ENCODE assay signal across 12 cellular contexts in the genomic region with DNA sequence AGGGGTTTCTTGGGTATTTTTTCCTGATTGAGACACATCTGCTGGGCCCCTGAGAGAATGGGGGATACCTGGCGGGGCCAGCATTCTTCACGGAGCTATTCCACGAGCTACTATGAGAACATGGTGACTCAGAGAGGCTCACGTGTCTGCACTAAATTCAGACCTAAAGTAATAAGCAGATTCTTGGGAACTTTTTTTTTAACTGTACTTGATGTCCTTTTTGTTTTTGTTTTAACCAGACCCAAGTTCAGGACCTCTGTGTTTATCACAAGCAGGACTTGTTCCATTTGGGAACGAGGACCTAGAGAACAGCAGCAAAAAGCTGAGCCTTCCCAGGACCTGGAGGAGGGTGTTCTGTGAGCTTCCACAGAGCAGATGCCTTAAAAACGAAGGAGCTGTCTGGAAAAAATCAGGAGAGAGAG. TPM values are rescaled to one million over a fixed set of nuclear protein-coding genes. Genes with fewer than 3 reads are reported as not detected.
DNase-seq lines count a peak whose midpoint lies in the region; ATAC-seq, FAIRE-seq and TF ChIP-seq lines count a peak whose summit lies in the region.
"Had no signal": no experiment of that assay in that cellular context is flagged by ENCODE, and none has a peak within 500 bp of the region (broad histone marks: within the 10 kb centered on the region; RNA-seq: fewer than 3 reads in every experiment).

No MANE protein-coding gene starts in this region.

- H3K27ac ChIP-seq in VCaP: peak overlapping the region; percentile 55
- peak overlapping the region; percentile 82 to 88 for H3K27ac ChIP-seq in prostate gland
- no peak overlapping the region for H3K27ac ChIP-seq in psoas muscle

- intact Hi-C loops in prostate gland (cut with DNase I) (loop anchor here (5.0 kb wide), 1 partner anchor 41 kb away; no protein-coding TSS in a partner anchor), psoas muscle (cut with DNase I) (loop anchor here in 1 of 2 donors (5.0 kb wide), 1 partner anchor 44 kb away; a partner anchor contains a TSS)

- no peaks in the 10 kb centered on the region for H3K9me3 ChIP-seq in prostate gland
- no peaks in the 10 kb centered on the region for H3K9me3 ChIP-seq in psoas muscle

- H3K4me3 ChIP-seq in fibroblast of pulmonary artery (replicated peaks; ENCODE audit: low read depth, low read length): no peak overlapping the region
- no peak overlapping the region for H3K4me3 ChIP-seq in prostate gland
- H3K4me3 ChIP-seq in psoas muscle: no peak overlapping the region

- peak; percentile 61 for DNase-seq in AG08396 (ENCODE audit: low spot score)
- DNase-seq in fibroblast of pulmonary artery (ENCODE audit: low read depth): peak; percentile 84
- DNase-seq in prostate gland (ENCODE audit: low spot score): peak; percentile 24
- no peak for DNase-seq in stimulated activated CD4-positive, alpha-beta T cell treated with anti-CD3 and anti-CD28 coated beads, Interleukin-4, amount 100 ng/mL, for 24 hours
- no peak for DNase-seq in GM19239 (ENCODE audit: insufficient read length, low spot score)
- DNase-seq in psoas muscle: no peak
- no peak for DNase-seq in NOMO-1 (lab: John Stamatoyannopoulos, UW; ENCODE audit: unreplicated experiment in 2 of 2)
- DNase-seq: activated CD4-positive, alpha-beta T cell treated with anti-CD3 and anti-CD28 coated beads, Interleukin-2, amount 10 ng/mL, durations not matched to agents 24 days and 14 days; activated naive CD4-positive, alpha-beta T cell treated with anti-CD3 and anti-CD28 coated beads, Interleukin-2, amount 50 U/mL, for 16 hours; AML-193; stimulated activated CD4-positive, alpha-beta T cell treated with anti-CD3 and anti-CD28 coated beads, Interleukin-1b, Interleukin-23, amount 100 ng/mL, for 48 hours had no signal

- no peaks in the 10 kb centered on the region for H3K27me3 ChIP-seq in prostate gland (replicated peaks; ENCODE audit: insufficient read depth)
- no peaks in the 10 kb centered on the region for H3K27me3 ChIP-seq in psoas muscle (ENCODE audit: insufficient read depth in 3 of 3, low read length in 2 of 3)

- FAIRE-seq in GM19239 (lab: Jason Lieb, UNC): no peak

- 60% methylated on average over 6 of the region's 6 CpGs for WGBS in prostate gland
- whole genome bisulfite sequencing in psoas muscle, 3 donors: 55 to 68% (median 66%) methylated on average over 6 of the region's 6 CpGs

- ATAC-seq in psoas muscle: no peak

- peaks cover 6% of the 10 kb centered on the region for H3K4me1 ChIP-seq in prostate gland (replicated peaks)
- peaks cover 8% of the 10 kb centered on the region for H3K4me1 ChIP-seq in psoas muscle

- peaks cover 0 to 6% of the 10 kb centered on the region in 2 donors for H3K36me3 ChIP-seq in prostate gland
- H3K36me3 ChIP-seq in psoas muscle (ENCODE audit: insufficient read depth in 1 of 2, low read depth in 1 of 2): peaks cover 0 to 11% of the 10 kb centered on the region in 2 donors

- no peak for TF ChIP-seq CTCF in VCaP (conservative IDR thresholded peaks at IDR 0.05)
- no peak for TF ChIP-seq CTCF in fibroblast of pulmonary artery (IDR thresholded peaks at IDR 0.05; ENCODE audit: low read length, missing control alignments)
- TF ChIP-seq CTCF in prostate gland (IDR thresholded peaks at IDR 0.05): no peak
- TF ChIP-seq CTCF in psoas muscle (IDR thresholded peaks at IDR 0.05): no peak

- no peak for TF ChIP-seq POLR2A in prostate gland (IDR thresholded peaks at IDR 0.05)

RNA-seq across cellular contexts. Expression of a gene that starts 44.0 kb away (rescaled TPM):
- total RNA-seq in prostate gland (10 to 100 TPM; 45.7 to 48.6 TPM), psoas muscle (10 to 100 TPM in 1 of 4 donors, 1 to 10 TPM in 3; 5.5 to 10.7 (median 7.3) TPM)
- 1 to 10 TPM; 5.6 to 9.7 (median 5.8) TPM for polyA plus RNA-seq in psoas muscle

Comparison
In these comparisons a context has a peak if more than half of its experiments do, and no peak if none do; other contexts are left out.
1. DNase-seq: peak in AG08396 (single experiment), fibroblast of pulmonary artery (single experiment) and prostate gland (single experiment); none in stimulated activated CD4-positive, alpha-beta T cell treated with anti-CD3 and anti-CD28 coated beads, Interleukin-4, amount 100 ng/mL, for 24 hours (single experiment), GM19239 (single experiment), psoas muscle (0 of 2) and NOMO-1 (0 of 2).
2. RNA of a gene that starts 44.0 kb away (total RNA-seq): 45.7 to 48.6 TPM in prostate gland; 5.5 to 10.7 TPM in psoas muscle; every median in the first group is over 4 times any median in the second.